ENCODE assay signal across 12 cellular contexts in the genomic region with DNA sequence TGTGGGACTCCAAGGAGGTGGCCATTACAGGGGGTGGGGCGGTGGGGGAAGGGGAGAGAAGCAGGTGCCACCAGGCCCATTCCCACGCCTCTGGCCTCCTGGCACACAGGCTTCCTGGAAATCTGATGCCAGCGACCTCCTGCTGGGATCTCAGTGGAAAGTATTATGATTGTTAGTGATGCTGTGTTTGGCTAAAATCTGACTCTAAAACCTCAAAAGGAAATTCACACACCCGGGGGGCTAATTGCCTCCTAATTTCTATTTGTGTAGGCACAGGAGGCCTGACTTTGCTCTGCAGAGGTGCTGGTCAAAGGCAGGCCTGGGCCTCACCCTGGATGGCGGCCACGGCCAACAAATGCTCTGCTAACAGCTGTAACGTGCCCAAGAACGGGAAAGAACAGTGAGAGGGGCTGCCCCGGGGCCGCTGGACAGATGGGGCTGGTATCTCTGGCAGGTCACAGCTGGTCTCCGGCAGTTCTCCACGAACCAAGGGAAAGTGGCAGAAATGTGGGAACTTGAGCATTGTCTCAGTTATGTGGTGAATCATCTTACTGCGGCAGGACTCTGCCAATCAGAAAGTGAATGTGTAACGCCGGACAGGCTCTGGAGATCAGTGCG. TPM values are rescaled to one million over a fixed set of nuclear protein-coding genes. Genes with fewer than 3 reads are reported as not detected.
A peak's percentile ranks its signal among the peaks of the same experiment; 100 is the strongest.
DNase-seq lines count a peak whose midpoint lies in the region; FAIRE-seq and TF ChIP-seq lines count a peak whose summit lies in the region.
"Had no signal": no experiment of that assay in that cellular context is flagged by ENCODE, and none has a peak within 500 bp of the region (broad histone marks: within the 10 kb centered on the region; RNA-seq: fewer than 3 reads in every experiment).

No MANE protein-coding gene starts in this region.

- no peak overlapping the region for H3K23ac ChIP-seq in neuronal stem cell (ENCODE audit: low read depth, low read length, poor library complexity)

- H4K91ac ChIP-seq in neuronal stem cell (ENCODE audit: low read depth, low read length, poor library complexity), result no peak overlapping the region

- intact Hi-C loops in Caco-2 (cut with micrococcal nuclease; ENCODE audit: unreplicated experiment), result no loop called here

- H3K27ac Mint-ChIP-seq in astrocyte (ENCODE audit: unreplicated experiment), result peak overlapping the region; percentile 83
- H3K27ac Mint-ChIP-seq in Caco-2 (ENCODE audit: unreplicated experiment), result no peak overlapping the region
- H3K27ac Mint-ChIP-seq: mesothelial cell of epicardium had no signal

- H3K4ac ChIP-seq in neuronal stem cell (ENCODE audit: low read length), result no peak overlapping the region

- no peak overlapping the region for H2BK15ac ChIP-seq in neuronal stem cell (ENCODE audit: low read length)

- TF ChIP-seq CTCF in astrocyte (IDR thresholded peaks at IDR 0.05; ENCODE audit: insufficient read depth, low read depth, low read length) (no peak), Caco-2 (IDR thresholded peaks at IDR 0.05; ENCODE audit: insufficient read depth in 1 of 2, low read depth in 1 of 2, low read length in 1 of 2, severe bottlenecking in 1 of 2, unreplicated experiment in 1 of 2) (no peak)

- no peak overlapping the region for H3K4me3 Mint-ChIP-seq in astrocyte (ENCODE audit: unreplicated experiment)
- H3K4me3 Mint-ChIP-seq in Caco-2 (ENCODE audit: unreplicated experiment), result no peak overlapping the region
- H3K4me3 Mint-ChIP-seq: mesothelial cell of epicardium had no signal

- H2AFZ ChIP-seq in astrocyte (ENCODE audit: low read depth, low read length) (peak overlapping the region; percentile 60), neuronal stem cell (ENCODE audit: low read length) (peak overlapping the region; percentile 51)

- H3K36me3 ChIP-seq in astrocyte (ENCODE audit: insufficient read depth, low read length) (no peaks in the 10 kb centered on the region), neuronal stem cell (replicated peaks in 1 of 2; ENCODE audit: control insufficient read depth in 2 of 2, insufficient read depth in 2 of 2, low read length in 2 of 2) (no peaks in the 10 kb centered on the region), Caco-2 (ENCODE audit: control insufficient read depth, insufficient read depth, low read length) (no peaks in the 10 kb centered on the region)

- no peak overlapping the region for H2BK120ac ChIP-seq in neuronal stem cell (ENCODE audit: low read depth, low read length)

- WGBS in neuronal stem cell (ENCODE audit: extremely low coverage in 2 of 2, insufficient read length in 2 of 2, insufficient replicate concordance in 1 of 2), 2 donors, result no CpG with 5 or more reads among the region's 16 CpGs

- no peak overlapping the region for H4K8ac ChIP-seq in neuronal stem cell (ENCODE audit: low read depth, low read length)

- H3K79me2 ChIP-seq in astrocyte (ENCODE audit: insufficient read depth, low read length), result no peaks in the 10 kb centered on the region

- no peak overlapping the region for H2BK12ac ChIP-seq in neuronal stem cell (ENCODE audit: low read length)

- H4K20me1 ChIP-seq in astrocyte (ENCODE audit: insufficient read depth, low read length), result no peaks in the 10 kb centered on the region

- H3K4me3 ChIP-seq in astrocyte (ENCODE audit: insufficient read depth, low read depth, low read length) (no peak overlapping the region), neuronal stem cell (ENCODE audit: low read length in 2 of 2) (no peak overlapping the region), Caco-2 (ENCODE audit: low read depth, low read length) (no peak overlapping the region)

- H3K4me1 Mint-ChIP-seq in astrocyte (ENCODE audit: low read depth, unreplicated experiment), result peaks cover 31% of the 10 kb centered on the region
- H3K4me1 Mint-ChIP-seq in Caco-2 (ENCODE audit: low read depth, unreplicated experiment), result no peaks in the 10 kb centered on the region
- H3K4me1 Mint-ChIP-seq: mesothelial cell of epicardium had no signal

- peak overlapping the region; percentile 25 for H3K18ac ChIP-seq in neuronal stem cell (ENCODE audit: low read length)

- CTCF ChIA-PET in Caco-2 (lab: Charles Lee), result no interaction called here

- H3K4me2 ChIP-seq in astrocyte (ENCODE audit: low read length), result peak overlapping the region; percentile 70
- H3K4me2 ChIP-seq in neuronal stem cell (ENCODE audit: insufficient read depth, low read length, poor library complexity, severe bottlenecking), result no peak overlapping the region

- H3K27ac ChIP-seq in astrocyte (ENCODE audit: low read depth, low read length), result peak overlapping the region; percentile 72
- no peak overlapping the region for H3K27ac ChIP-seq in neuronal stem cell (replicated peaks; ENCODE audit: low read length)

- H3K27me3 ChIP-seq in astrocyte (ENCODE audit: insufficient read depth, low read length), result peaks cover 25% of the 10 kb centered on the region
- H3K27me3 ChIP-seq in neuronal stem cell (ENCODE audit: control insufficient read depth in 3 of 3, insufficient read depth in 3 of 3, low read depth in 1 of 3, low read length in 3 of 3), result peaks cover 4 to 62% (median 13%) of the 10 kb centered on the region in 3 experiments
- H3K27me3 ChIP-seq in Caco-2 (replicated peaks; ENCODE audit: control insufficient read depth, insufficient read depth, low read length), result no peaks in the 10 kb centered on the region

- no TSS peak for BruUV-seq in Caco-2 (replicated peaks; lab: Mats Ljungman, UMichigan)

- H3K9me3 Mint-ChIP-seq in astrocyte (ENCODE audit: unreplicated experiment) (peaks cover 4% of the 10 kb centered on the region), Caco-2 (ENCODE audit: unreplicated experiment) (no peaks in the 10 kb centered on the region)
- H3K9me3 Mint-ChIP-seq: mesothelial cell of epicardium had no signal

- H3K9ac ChIP-seq in astrocyte (ENCODE audit: low read length), result peak overlapping the region; percentile 68
- no peak overlapping the region for H3K9ac ChIP-seq in neuronal stem cell (ENCODE audit: low read depth, low read length, poor library complexity)

- TF ChIP-seq POLR2A in erythroblast (IDR thresholded peaks at IDR 0.05; ENCODE audit: low read length), result no peak

- H3K4me1 ChIP-seq in astrocyte (ENCODE audit: insufficient read depth, low read length) (peaks cover 20% of the 10 kb centered on the region), neuronal stem cell (ENCODE audit: control insufficient read depth in 2 of 2, insufficient read depth in 1 of 2, low read depth in 1 of 2, low read length in 2 of 2) (peaks cover 7 to 11% of the 10 kb centered on the region in 2 donors), Caco-2 (peaks cover 8% of the 10 kb centered on the region)

- no peaks in the 10 kb centered on the region for H3K79me1 ChIP-seq in neuronal stem cell (ENCODE audit: low read depth, low read length)

- no peaks in the 10 kb centered on the region for H3K9me3 ChIP-seq in astrocyte (ENCODE audit: insufficient read depth, low read depth, low read length)
- peaks cover 0 to 4% of the 10 kb centered on the region in 2 donors for H3K9me3 ChIP-seq in neuronal stem cell (replicated peaks in 1 of 2; ENCODE audit: control insufficient read depth in 2 of 2, insufficient read depth in 1 of 2, low read depth in 1 of 2, low read length in 2 of 2)
- H3K9me3 ChIP-seq in Caco-2, result no peaks in the 10 kb centered on the region

- POLR2A ChIA-PET in Caco-2 (lab: Charles Lee), result no interaction called here

- H3K14ac ChIP-seq in neuronal stem cell (ENCODE audit: low read length), result no peak overlapping the region

- no peaks in the 10 kb centered on the region for H3K36me3 Mint-ChIP-seq in astrocyte (ENCODE audit: low read depth, unreplicated experiment)
- H3K36me3 Mint-ChIP-seq in Caco-2 (ENCODE audit: insufficient read depth, unreplicated experiment), result no peaks in the 10 kb centered on the region
- H3K36me3 Mint-ChIP-seq: mesothelial cell of epicardium had no signal

- H2BK5ac ChIP-seq in neuronal stem cell (ENCODE audit: low read length), result no peak overlapping the region

- H2AK5ac ChIP-seq in neuronal stem cell (ENCODE audit: low read depth, low read length), result peak overlapping the region; percentile 32

- DNase-seq in EL, result peak; percentile 93
- DNase-seq in NCI-H2081 treated with DMSO at 0.1 percent for 48 hours (lab: John Stamatoyannopoulos, UW), result peak; percentile 83
- DNase-seq in astrocyte (ENCODE audit: low read depth), result peak; percentile 88
- DNase-seq in neuronal stem cell (ENCODE audit: low spot score), result no peak
- no peak for DNase-seq in Caco-2
- DNase-seq in erythroblast (lab: John Stamatoyannopoulos, UW), result no peak
- no peak for DNase-seq in germinal center (ENCODE audit: low spot score)
- no peak for DNase-seq in cerebellar cortex (ENCODE audit: low spot score)
- DNase-seq: central memory CD4-positive, alpha-beta T cell had no signal

- H3K27me3 Mint-ChIP-seq in astrocyte (ENCODE audit: low read depth, unreplicated experiment), result peaks cover 40% of the 10 kb centered on the region
- H3K27me3 Mint-ChIP-seq in Caco-2 (ENCODE audit: insufficient read depth, unreplicated experiment), result no peaks in the 10 kb centered on the region

- FAIRE-seq in astrocyte (lab: Jason Lieb, UNC), result peak; percentile 62
- FAIRE-seq: GM12891 had no signal

RNA-seq across cellular contexts. Expression of a gene that starts 14.3 kb away (rescaled TPM):
- total RNA-seq in astrocyte (not detected in 2 replicates), Caco-2 (2022) (not detected in 2 replicates)
- 2.3 TPM for polyA plus RNA-seq in neuronal stem cell (2013, experiment 1 of 2)
- polyA plus RNA-seq in neuronal stem cell (2013, experiment 2 of 2), result 2.4 TPM
- total RNA-seq: mesothelial cell of epicardium, SK-MEL-5 had no signal

RNA-seq across cellular contexts. Expression of a gene that starts 35.0 kb away (rescaled TPM):
- total RNA-seq in astrocyte (0.25 TPM in 1 of 2 replicates, not detected in the other), Caco-2 (2022) (0.21 TPM in 1 of 2 replicates, not detected in the other)
- 0.43 TPM for polyA plus RNA-seq in neuronal stem cell (2013, experiment 1 of 2)
- polyA plus RNA-seq in neuronal stem cell (2013, experiment 2 of 2), result 0.50 TPM

RNA-seq across cellular contexts. Expression of a gene that starts 55.7 kb away (rescaled TPM):
- not detected in 2 replicates for total RNA-seq in astrocyte
- polyA plus RNA-seq in neuronal stem cell (2013, experiment 1 of 2), result not detected
- not detected for polyA plus RNA-seq in neuronal stem cell (2013, experiment 2 of 2)
- not detected in 2 replicates for total RNA-seq in Caco-2 (2022)
- total RNA-seq: mesothelial cell of epicardium, SK-MEL-5 had no signal

Comparison
In these comparisons a context has a peak if more than half of its experiments do, and no peak if none do; other contexts are left out.
1. DNase-seq: peak in EL (single experiment), NCI-H2081 treated with DMSO at 0.1 percent for 48 hours (single experiment) and astrocyte (single experiment); none in neuronal stem cell (single experiment), Caco-2 (0 of 2), erythroblast (0 of 2), germinal center (single experiment) and cerebellar cortex (single experiment).